ENCODE assay signal across 16 cellular contexts in genomic region chr10:99394761-99395386, GRCh38. TPM values are rescaled to one million over a fixed set of nuclear protein-coding genes. Genes with fewer than 3 reads are reported as not detected.
A peak's percentile ranks its signal among the peaks of the same experiment; 100 is the strongest.
DNase-seq lines count a peak whose midpoint lies in the region; ATAC-seq, FAIRE-seq and TF ChIP-seq lines count a peak whose summit lies in the region.
"Had no signal": no experiment of that assay in that cellular context is flagged by ENCODE, and none has a peak within 500 bp of the region (broad histone marks: within the 10 kb centered on the region; RNA-seq: fewer than 3 reads in every experiment).

No MANE protein-coding gene starts in this region.

- H3K9me3 ChIP-seq in right cardiac atrium (ENCODE audit: control insufficient read depth, low read length) (no peaks in the 10 kb centered on the region), OCI-LY3 (ENCODE audit: insufficient read depth, low read length) (no peaks in the 10 kb centered on the region), keratinocyte (ENCODE audit: control insufficient read depth, low read depth, low read length) (no peaks in the 10 kb centered on the region)
- H3K9me3 ChIP-seq in CD4-positive, alpha-beta T cell (ENCODE audit: control insufficient read depth, low read length), result no peaks in the 10 kb centered on the region

- no peak overlapping the region for H3K9ac ChIP-seq in OCI-LY3 (ENCODE audit: low read length)
- peak overlapping the region; percentile 20 for H3K9ac ChIP-seq in keratinocyte (ENCODE audit: control insufficient read depth, extremely low read depth, insufficient read depth, low read length)

- H3K4me3 ChIP-seq in right cardiac atrium (ENCODE audit: low read length) (no peak overlapping the region), OCI-LY3 (ENCODE audit: low read length) (no peak overlapping the region), keratinocyte (ENCODE audit: control insufficient read depth in 2 of 3, extremely low read depth in 1 of 3, insufficient read depth in 2 of 3, low read depth in 1 of 3, low read length in 3 of 3) (peak overlapping the region in 1 of 3 experiments; percentile 5)
- H3K4me3 ChIP-seq: skin epidermis had no signal

- H3K79me2 ChIP-seq in OCI-LY3 (ENCODE audit: low read length) (no peaks in the 10 kb centered on the region), keratinocyte (ENCODE audit: control insufficient read depth, insufficient read depth, low read length) (no peaks in the 10 kb centered on the region)

- no peaks in the 10 kb centered on the region for H4K20me1 ChIP-seq in OCI-LY3 (ENCODE audit: insufficient read depth, low read length)
- peaks cover 3% of the 10 kb centered on the region for H4K20me1 ChIP-seq in keratinocyte (ENCODE audit: control insufficient read depth, extremely low read depth, insufficient read depth, low read length)

- ATAC-seq in right cardiac atrium, result no peak
- ATAC-seq in left ventricle myocardium superior, result no peak
- no peak for ATAC-seq in CD4-positive, alpha-beta T cell (ENCODE audit: poor library complexity)
- ATAC-seq: activated CD8-positive, alpha-beta T cell treated with anti-CD3 and anti-CD28 coated beads for 36 hours had no signal

- H3K36me3 ChIP-seq in OCI-LY3 (replicated peaks; ENCODE audit: low read depth, low read length) (no peaks in the 10 kb centered on the region), keratinocyte (ENCODE audit: control insufficient read depth in 2 of 2, extremely low read depth in 1 of 2, insufficient read depth in 2 of 2, low read length in 2 of 2) (peaks cover 7 to 8% of the 10 kb centered on the region in 2 experiments)

- H3K4me3 Mint-ChIP-seq in CD4-positive, alpha-beta T cell, result no peak overlapping the region
- H3K4me3 Mint-ChIP-seq: activated CD8-positive, alpha-beta T cell treated with anti-CD3 and anti-CD28 coated beads for 36 hours; activated naive CD4-positive, alpha-beta T cell treated with anti-CD3 and anti-CD28 coated beads, Interleukin-2, amount 10 ng/mL, durations not matched to agents 7 days and 5 days; nephron had no signal

- no peak for TF ChIP-seq CTCF in OCI-LY3 (IDR thresholded peaks at IDR 0.05; ENCODE audit: low read depth, low read length)
- TF ChIP-seq CTCF in keratinocyte (optimal IDR thresholded peaks at IDR 0.05 in 1 of 3, IDR thresholded peaks at IDR 0.05 in 1 of 3, conservative IDR thresholded peaks at IDR 0.05 in 1 of 3; ENCODE audit: extremely low read depth in 1 of 3, insufficient read depth in 2 of 3, low read length in 3 of 3), result no peak
- no peak for TF ChIP-seq CTCF in CD4-positive, alpha-beta T cell (IDR thresholded peaks at IDR 0.05)

- H3K4me2 ChIP-seq in OCI-LY3 (ENCODE audit: low read length), result peak overlapping the region; percentile 15; the same call in 1 of the 2 replicates
- H3K4me2 ChIP-seq in keratinocyte (ENCODE audit: control insufficient read depth, extremely low read depth, insufficient read depth, low read depth, low read length), result peak overlapping the region; percentile 61

- peaks cover 3% of the 10 kb centered on the region for H3K4me1 ChIP-seq in right cardiac atrium (ENCODE audit: control insufficient read depth, insufficient read depth, low read length)
- H3K4me1 ChIP-seq in OCI-LY3 (ENCODE audit: low read length), result peaks cover 16% of the 10 kb centered on the region
- peaks cover 60% of the 10 kb centered on the region for H3K4me1 ChIP-seq in keratinocyte (ENCODE audit: control insufficient read depth, extremely low read depth, insufficient read depth, low read length)

- peaks cover 35% of the 10 kb centered on the region for H3K36me3 Mint-ChIP-seq in CD4-positive, alpha-beta T cell (ENCODE audit: low read depth)

- peaks cover 6% of the 10 kb centered on the region for H3K4me1 Mint-ChIP-seq in CD4-positive, alpha-beta T cell (ENCODE audit: low read depth)
- H3K4me1 Mint-ChIP-seq: nephron had no signal

- H3K9me3 Mint-ChIP-seq in CD4-positive, alpha-beta T cell, result no peaks in the 10 kb centered on the region
- H3K9me3 Mint-ChIP-seq: activated CD8-positive, alpha-beta T cell treated with anti-CD3 and anti-CD28 coated beads for 36 hours; activated naive CD4-positive, alpha-beta T cell treated with anti-CD3 and anti-CD28 coated beads, Interleukin-2, amount 10 ng/mL, durations not matched to agents 7 days and 5 days; nephron had no signal

- peaks cover 2% of the 10 kb centered on the region for H3K9me1 ChIP-seq in keratinocyte (ENCODE audit: control insufficient read depth, extremely low read depth, insufficient read depth, low read length)

- no peaks in the 10 kb centered on the region for H3K27me3 ChIP-seq in right cardiac atrium (ENCODE audit: control insufficient read depth, insufficient read depth)
- no peaks in the 10 kb centered on the region for H3K27me3 ChIP-seq in OCI-LY3 (ENCODE audit: low read depth, low read length)
- H3K27me3 ChIP-seq in keratinocyte (ENCODE audit: control insufficient read depth, extremely low read depth, insufficient read depth, low read length), result no peaks in the 10 kb centered on the region
- H3K27me3 ChIP-seq in CD4-positive, alpha-beta T cell (ENCODE audit: control insufficient read depth, insufficient read depth, low read length), result no peaks in the 10 kb centered on the region

- no peak overlapping the region for H2AFZ ChIP-seq in OCI-LY3 (ENCODE audit: low read depth, low read length)
- no peak overlapping the region for H2AFZ ChIP-seq in keratinocyte (ENCODE audit: control insufficient read depth, low read length)

- H3K27ac ChIP-seq in right cardiac atrium (ENCODE audit: low read length) (peak overlapping the region; percentile 25), OCI-LY3 (ENCODE audit: low read length) (no peak overlapping the region), keratinocyte (ENCODE audit: control insufficient read depth, insufficient read depth, low read length) (peak overlapping the region; percentile 58)
- H3K27ac ChIP-seq in CD4-positive, alpha-beta T cell (ENCODE audit: low read depth, low read length), result no peak overlapping the region

- POLR2A ChIA-PET in CD4-positive, alpha-beta T cell (lab: Charles Lee), result no interaction called here

- H3K27ac Mint-ChIP-seq in CD4-positive, alpha-beta T cell, result no peak overlapping the region
- H3K27ac Mint-ChIP-seq: activated CD8-positive, alpha-beta T cell treated with anti-CD3 and anti-CD28 coated beads for 36 hours; activated naive CD4-positive, alpha-beta T cell treated with anti-CD3 and anti-CD28 coated beads, Interleukin-2, amount 10 ng/mL, durations not matched to agents 7 days and 5 days; nephron had no signal

- CTCF ChIA-PET in CD4-positive, alpha-beta T cell (lab: Charles Lee), result no interaction called here

- dilution Hi-C loops in keratinocyte (cut with MboI; ENCODE audit: extremely low pct_ligation_motif_present, low sequenced_read_pairs), result no loop called here

- WGBS in right cardiac atrium, result 86% methylated on average over 7 of the region's 7 CpGs

- intact Hi-C loops in right cardiac atrium (cut with DNase I) (loop anchor here in 1 of 4 donors (5.0 kb wide), 1 partner anchor 222 kb away; no protein-coding TSS in a partner anchor), left ventricle myocardium superior (cut with micrococcal nuclease) (no loop called here)
- intact Hi-C loops in CD4-positive, alpha-beta T cell (cut with DNase I, micrococcal nuclease), result loop anchor here in 1 of 2 experiments (10.0 kb wide), 1 partner anchor 930 kb away; no protein-coding TSS in a partner anchor

- no peak for DNase-seq in right cardiac atrium
- DNase-seq in left ventricle myocardium superior, result no peak
- no peak for DNase-seq in keratinocyte (ENCODE audit: low read depth, low spot score)
- DNase-seq in NOMO-1 (lab: John Stamatoyannopoulos, UW; ENCODE audit: unreplicated experiment in 2 of 2), result no peak
- DNase-seq in CD4-positive, alpha-beta T cell, result no peak
- no peak for DNase-seq in stimulated activated CD4-positive, alpha-beta T cell treated with anti-CD3 and anti-CD28 coated beads, Interleukin-12 subunit alpha, Interleukin-12 subunit beta, amount 100 ng/mL, for 4 hours
- DNase-seq in mesenteric fat pad (ENCODE audit: low spot score), result no peak
- DNase-seq: activated CD8-positive, alpha-beta T cell treated with anti-CD3 and anti-CD28 coated beads for 36 hours; activated naive CD4-positive, alpha-beta T cell treated with anti-CD3 and anti-CD28 coated beads, Interleukin-2, amount 10 ng/mL, durations not matched to agents 7 days and 5 days; cortex of kidney; Karpas-422; kidney; T-helper 1 cell had no signal

- H3K27me3 Mint-ChIP-seq in CD4-positive, alpha-beta T cell, result no peaks in the 10 kb centered on the region
- H3K27me3 Mint-ChIP-seq: activated CD8-positive, alpha-beta T cell treated with anti-CD3 and anti-CD28 coated beads for 36 hours had no signal

- peak; percentile 74 for FAIRE-seq in keratinocyte (lab: Jason Lieb, UNC)
- FAIRE-seq: kidney had no signal

RNA-seq across cellular contexts. Expression of gene GOT1, which starts 35.5 kb away (rescaled TPM):
- total RNA-seq in right cardiac atrium (100 to 1,000 TPM; 344 to 515 (median 449) TPM), left ventricle myocardium superior (587 TPM), mesenteric fat pad (14.9 TPM)
- polyA plus RNA-seq in right cardiac atrium (413 TPM), keratinocyte (27.0 to 33.3 TPM (median 30.9 TPM) in 3 replicates)
- polyA plus RNA-seq in keratinocyte (2011; ENCODE audit: low read depth), result 25.9 TPM
- polyA plus RNA-seq in keratinocyte (2011; cell fraction: cytosol; rRNA removed), result 21.4 and 34.2 TPM in 2 replicates
- polyA plus RNA-seq in keratinocyte (2011; cell fraction: nucleus; rRNA removed), result 30.0 and 37.8 TPM in 2 replicates
- 28.3 and 48.5 TPM in 2 replicates for polyA plus RNA-seq in keratinocyte (2012; ENCODE audit: low replicate concordance)
- polyA minus RNA-seq in keratinocyte, result 21.7 to 25.8 TPM (median 24.0 TPM) in 3 replicates
- 16.3 TPM for polyA minus RNA-seq in keratinocyte (2011; cell fraction: cytosol; rRNA and poly(A)+ RNA removed)
- polyA minus RNA-seq in keratinocyte (2011; cell fraction: nucleus; rRNA and poly(A)+ RNA removed), result 14.7 and 16.8 TPM in 2 replicates
- 1 to 10 TPM; 3.5 to 5.7 TPM for total RNA-seq in CD4-positive, alpha-beta T cell

Comparison
In these comparisons a context has a peak if more than half of its experiments do, and no peak if none do; other contexts are left out.
1. H3K27ac ChIP-seq: peak in right cardiac atrium (single experiment) and keratinocyte (single experiment); none in OCI-LY3 (single experiment) and CD4-positive, alpha-beta T cell (single experiment).
2. RNA of gene GOT1, which starts 35.5 kb away (total RNA-seq): 587 TPM in left ventricle myocardium superior (single experiment) and 344 to 515 TPM in right cardiac atrium; 14.9 TPM in mesenteric fat pad (single experiment) and 3.5 to 5.7 TPM in CD4-positive, alpha-beta T cell; every median in the first group is over 10 times any median in the second.